In genomic region chr7:16431646-16432424, GRCh38 we compare ENCODE assay signal across 8 cellular contexts. TPM values are rescaled to one million over a fixed set of nuclear protein-coding genes. Genes with fewer than 3 reads are reported as not detected.
A peak's percentile ranks its signal among the peaks of the same experiment; 100 is the strongest.
DNase-seq lines count a peak whose midpoint lies in the region; ATAC-seq and TF ChIP-seq lines count a peak whose summit lies in the region.

No MANE protein-coding gene starts in this region.

- no peak overlapping the region for H3K9ac ChIP-seq in MM.1S (ENCODE audit: low read length)

- TF ChIP-seq POLR2A in suprapubic skin (IDR thresholded peaks at IDR 0.05): no peak

- no peak overlapping the region for H3K27ac Mint-ChIP-seq in activated CD4-positive, alpha-beta T cell treated with anti-CD3 and anti-CD28 coated beads for 36 hours
- H3K27ac Mint-ChIP-seq in WTC11: no peak overlapping the region

- 77% methylated on average over 2 of the region's 2 CpGs for WGBS in suprapubic skin

- H4K20me1 ChIP-seq in MM.1S (ENCODE audit: insufficient read depth, low read length): no peaks in the 10 kb centered on the region

- H3K27ac ChIP-seq in MM.1S (ENCODE audit: low read length) (no peak overlapping the region), suprapubic skin (no peak overlapping the region)

- H3K4me1 ChIP-seq in MM.1S (ENCODE audit: low read length) (no peaks in the 10 kb centered on the region), suprapubic skin (no peaks in the 10 kb centered on the region)

- H3K4me3 ChIP-seq in MM.1S (ENCODE audit: low read length) (no peak overlapping the region), suprapubic skin (no peak overlapping the region)

- H3K36me3 Mint-ChIP-seq in activated CD4-positive, alpha-beta T cell treated with anti-CD3 and anti-CD28 coated beads for 36 hours (ENCODE audit: low read depth): no peaks in the 10 kb centered on the region
- H3K36me3 Mint-ChIP-seq in WTC11: no peaks in the 10 kb centered on the region

- DNase-seq in activated CD4-positive, alpha-beta T cell treated with anti-CD3 and anti-CD28 coated beads for 36 hours: peak; percentile 47
- DNase-seq in activated CD4-positive, alpha-beta T cell treated with anti-CD3 and anti-CD28 coated beads, Interleukin-2, amount 50 U/mL, for 4 hours: no peak
- DNase-seq in MM.1S (peak; percentile 36), WTC11 (ENCODE audit: low spot score) (no peak), left ventricle myocardium superior (no peak), suprapubic skin (ENCODE audit: low spot score in 2 of 2) (no peak), middle frontal gyrus (ENCODE audit: extremely low spot score, low spot score) (no peak)

- H3K9me2 ChIP-seq in MM.1S (replicated peaks; ENCODE audit: insufficient read depth, low read length): no peaks in the 10 kb centered on the region; the same call in 1 of the 2 replicates

- H3K27me3 ChIP-seq in MM.1S (replicated peaks; ENCODE audit: insufficient read depth, low read length) (no peaks in the 10 kb centered on the region), suprapubic skin (no peaks in the 10 kb centered on the region)

- POLR2A ChIA-PET in activated CD4-positive, alpha-beta T cell treated with anti-CD3 and anti-CD28 coated beads for 36 hours (lab: Charles Lee): no interaction called here
- POLR2A ChIA-PET in WTC11 (lab: Charles Lee): interaction anchor here (0.9 kb wide), 1 partner anchor 131 kb away, joined by 3 read pairs; no protein-coding TSS in a partner anchor

- H2AFZ ChIP-seq in MM.1S (ENCODE audit: low read length): no peak overlapping the region

- ATAC-seq in activated CD4-positive, alpha-beta T cell treated with anti-CD3 and anti-CD28 coated beads for 36 hours: peak; percentile 57
- peak; percentile 80 for ATAC-seq in GM21529 (IDR thresholded peaks at IDR 0.05; ENCODE audit: unreplicated experiment)
- peak; percentile 92 for ATAC-seq in WTC11
- ATAC-seq in left ventricle myocardium superior: peak; percentile 74

- H3K9me3 Mint-ChIP-seq in activated CD4-positive, alpha-beta T cell treated with anti-CD3 and anti-CD28 coated beads for 36 hours (ENCODE audit: low read depth): no peaks in the 10 kb centered on the region
- no peaks in the 10 kb centered on the region for H3K9me3 Mint-ChIP-seq in WTC11

- peak; percentile 48 for TF ChIP-seq CTCF in MM.1S (IDR thresholded peaks at IDR 0.05; ENCODE audit: low read length)
- TF ChIP-seq CTCF in WTC11 (IDR thresholded peaks at IDR 0.05): no peak; the same call in 1 of the 2 replicates
- TF ChIP-seq CTCF in suprapubic skin (IDR thresholded peaks at IDR 0.05): peak; percentile 18 to 26

- no peak for TF ChIP-seq EP300 in suprapubic skin (IDR thresholded peaks at IDR 0.05)

- H3K27me3 Mint-ChIP-seq in activated CD4-positive, alpha-beta T cell treated with anti-CD3 and anti-CD28 coated beads for 36 hours: peaks cover 5% of the 10 kb centered on the region
- H3K27me3 Mint-ChIP-seq in WTC11 (ENCODE audit: low read depth): no peaks in the 10 kb centered on the region

- H3K36me3 ChIP-seq in MM.1S (replicated peaks; ENCODE audit: insufficient read depth, low read length) (no peaks in the 10 kb centered on the region), suprapubic skin (no peaks in the 10 kb centered on the region)

- intact Hi-C loops in activated CD4-positive, alpha-beta T cell treated with anti-CD3 and anti-CD28 coated beads for 36 hours (cut with DNase I, micrococcal nuclease): loop anchor here (1.0 to 5.0 kb wide), 3 partner anchors 132 to 485 kb away; no protein-coding TSS in a partner anchor
- intact Hi-C loops in left ventricle myocardium superior (cut with micrococcal nuclease): loop anchor here (5.0 kb wide), 1 partner anchor 135 kb away; no protein-coding TSS in a partner anchor

- no peak overlapping the region for H3K4me3 Mint-ChIP-seq in activated CD4-positive, alpha-beta T cell treated with anti-CD3 and anti-CD28 coated beads for 36 hours
- H3K4me3 Mint-ChIP-seq in WTC11: no peak overlapping the region

- H3K4me2 ChIP-seq in MM.1S (ENCODE audit: low read depth, low read length): no peak overlapping the region

- H3F3A ChIP-seq in MM.1S (ENCODE audit: insufficient read depth, low read length): no peaks in the 10 kb centered on the region

- no peaks in the 10 kb centered on the region for H3K79me2 ChIP-seq in MM.1S (ENCODE audit: low read length)

- CTCF ChIA-PET in activated CD4-positive, alpha-beta T cell treated with anti-CD3 and anti-CD28 coated beads for 36 hours (lab: Charles Lee): interaction anchor here (0.7 to 9.2 kb wide), 7 partner anchors 9 to 134 kb away, joined by 3 to 64 read pairs (median 4); no protein-coding TSS in a partner anchor
- CTCF ChIA-PET in WTC11 (lab: Charles Lee): interaction anchor here (0.8 to 7.6 kb wide), 2 partner anchors 11 to 133 kb away, joined by 5 to 57 read pairs; partner anchors contain the start of gene CRPPA

- H3K4me1 Mint-ChIP-seq in activated CD4-positive, alpha-beta T cell treated with anti-CD3 and anti-CD28 coated beads for 36 hours: peaks cover 4% of the 10 kb centered on the region
- H3K4me1 Mint-ChIP-seq in WTC11: no peaks in the 10 kb centered on the region

- H3K9me3 ChIP-seq in MM.1S (replicated peaks; ENCODE audit: insufficient read depth, low read length): no peaks in the 10 kb centered on the region
- no peaks in the 10 kb centered on the region for H3K9me3 ChIP-seq in suprapubic skin

TF ChIP-seq in WTC11, 78 proteins besides CTCF, POLR2A, EP300 and RAD21 (continues in another document):
- no peak for TF ChIP-seq ATF3 (CRISPR knock-in tag; conservative IDR thresholded peaks at IDR 0.05)
- TF ChIP-seq GTF2I (CRISPR knock-in tag; conservative IDR thresholded peaks at IDR 0.05): no peak
- no peak for TF ChIP-seq NR1H2 (CRISPR knock-in tag; IDR thresholded peaks at IDR 0.05)
- no peak for TF ChIP-seq ELF4 (CRISPR knock-in tag; IDR thresholded peaks at IDR 0.05; ENCODE audit: low read depth)
- no peak for TF ChIP-seq ZNF423 (CRISPR knock-in tag; IDR thresholded peaks at IDR 0.05)
- TF ChIP-seq ZNF532 (CRISPR knock-in tag; IDR thresholded peaks at IDR 0.05; ENCODE audit: borderline replicate concordance): no peak
- no peak for TF ChIP-seq TEAD4 (CRISPR knock-in tag; IDR thresholded peaks at IDR 0.05)
- no peak for TF ChIP-seq RORB (CRISPR knock-in tag; IDR thresholded peaks at IDR 0.05)
- TF ChIP-seq ATF1 (CRISPR knock-in tag; IDR thresholded peaks at IDR 0.05): no peak

RNA-seq across cellular contexts. Expression of gene CRPPA, which starts 10.5 kb away (rescaled TPM):
- total RNA-seq in activated CD4-positive, alpha-beta T cell treated with anti-CD3 and anti-CD28 coated beads for 36 hours: 1 to 10 TPM; 1.0 to 1.4 TPM
- total RNA-seq in WTC11 (2021): 0.66 to 0.87 TPM (median 0.76 TPM) in 3 replicates
- 7.5 TPM for total RNA-seq in left ventricle myocardium superior
- 1 to 10 TPM in 3 of 4 donors, under 1 TPM in 1; 0.95 to 2.0 (median 1.6) TPM for total RNA-seq in suprapubic skin

RNA-seq across cellular contexts. Expression of gene SOSTDC1, which starts 33.7 kb away (rescaled TPM):
- not detected for total RNA-seq in activated CD4-positive, alpha-beta T cell treated with anti-CD3 and anti-CD28 coated beads for 36 hours
- 0.09 to 0.23 TPM (median 0.15 TPM) in 3 replicates for total RNA-seq in WTC11 (2021)
- 1.4 TPM for total RNA-seq in left ventricle myocardium superior
- 10 to 100 TPM; 14.7 to 40.5 (median 23.4) TPM for total RNA-seq in suprapubic skin

Comparison
In these comparisons a context has a peak if more than half of its experiments do, and no peak if none do; other contexts are left out.
1. DNase-seq: peak in activated CD4-positive, alpha-beta T cell treated with anti-CD3 and anti-CD28 coated beads for 36 hours (single experiment) and MM.1S (single experiment); none in activated CD4-positive, alpha-beta T cell treated with anti-CD3 and anti-CD28 coated beads, Interleukin-2, amount 50 U/mL, for 4 hours (0 of 2), WTC11 (single experiment), left ventricle myocardium superior (single experiment), suprapubic skin (0 of 2) and middle frontal gyrus (single experiment).
2. Peak in every context shown above with its lines, with median percentiles within 50 percentile points of each other: ATAC-seq.